ENCODE assay signal across 9 cellular contexts in the genomic region with DNA sequence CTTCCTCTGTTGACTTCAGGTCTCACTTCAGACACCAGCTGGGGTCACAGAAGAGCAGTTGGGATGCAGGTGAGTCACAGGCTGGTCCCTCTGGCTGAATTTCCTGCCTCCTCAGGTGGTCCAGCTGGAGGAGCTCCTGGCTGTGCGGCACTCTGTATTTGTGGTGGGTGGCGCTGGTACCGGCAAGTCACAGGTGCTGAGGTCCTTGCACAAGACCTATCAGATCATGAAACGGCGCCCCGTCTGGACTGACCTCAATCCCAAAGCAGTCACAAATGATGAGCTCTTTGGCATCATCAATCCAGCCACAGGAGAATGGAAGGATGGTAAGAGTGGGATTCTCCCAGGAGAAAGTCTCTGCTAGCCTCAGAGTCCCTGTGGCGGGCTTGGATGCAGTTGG.
"Had no signal": no experiment of that assay in that cellular context is flagged by ENCODE, and none has a peak within 500 bp of the region (broad histone marks: within the 10 kb centered on the region; RNA-seq: fewer than 3 reads in every experiment).

No MANE protein-coding gene starts in this region.

- H2AFZ ChIP-seq: GM23248, GM23338 had no signal

- H3K27ac Mint-ChIP-seq: GM23338, H9, HFFc6 had no signal

- DNase-seq: GM23248, GOT3, H7, H9, HCEC 1CT, HFFc6 had no signal

- H3K4me3 ChIP-seq: GM23248, GM23338, HAP-1 had no signal

- H3K4me2 ChIP-seq: GM23338 had no signal

- H3K27ac ChIP-seq: GM23248 had no signal

- H3K9ac ChIP-seq: GM23248 had no signal

- H3K4me3 Mint-ChIP-seq: GM23338, H9, HFFc6 had no signal

- H3K36me3 ChIP-seq: HAP-1 had no signal

- ATAC-seq: GM23338, HCT116 had no signal

- H3K9me3 ChIP-seq: HAP-1 had no signal

- H3K4me1 Mint-ChIP-seq: GM23338 had no signal

- H3K4me1 ChIP-seq: HAP-1 had no signal
